Comparison of ENCODE assay signal across 25 cellular contexts in the genomic region with DNA sequence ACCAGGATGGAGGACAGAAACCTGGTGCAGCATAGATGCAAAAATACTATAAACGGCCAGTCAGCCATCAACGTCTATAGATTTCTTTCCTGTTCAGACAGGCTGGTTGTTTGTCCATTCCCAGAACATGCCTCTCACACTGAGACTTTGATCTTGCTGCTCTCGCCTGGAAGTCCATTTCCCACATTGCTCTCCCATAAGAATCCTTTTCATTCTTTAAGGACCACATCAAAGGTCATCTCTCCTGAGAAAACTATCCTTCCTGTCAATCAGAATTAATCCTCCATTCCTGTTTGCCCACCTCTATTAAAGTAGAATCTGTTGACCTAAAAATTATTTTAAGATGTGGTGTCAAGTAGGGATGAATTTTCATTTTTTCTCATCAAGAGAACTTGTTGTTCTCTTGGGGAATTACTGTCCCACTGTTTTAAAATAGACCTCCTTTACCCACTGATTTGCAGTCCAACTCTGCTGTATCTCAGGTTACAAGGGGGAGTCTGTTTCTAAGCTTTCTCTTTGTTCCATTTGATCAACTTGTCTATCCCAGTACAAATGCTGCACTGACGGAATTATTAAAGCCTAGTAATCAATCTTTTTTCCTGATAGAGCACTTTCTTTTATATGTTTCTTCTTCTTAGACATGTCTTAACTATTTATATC.
DNase-seq lines count a peak whose midpoint lies in the region; ATAC-seq, FAIRE-seq and TF ChIP-seq lines count a peak whose summit lies in the region.
"Had no signal": no experiment of that assay in that cellular context is flagged by ENCODE, and none has a peak within 500 bp of the region (broad histone marks: within the 10 kb centered on the region; RNA-seq: fewer than 3 reads in every experiment).

No MANE protein-coding gene starts in this region.

- CTCF ChIA-PET in HepG2 (lab: Yijun Ruan, JAX; ENCODE audit: low intra/inter-chr PET ratio, low total read pairs): no interaction called here

- intact Hi-C loops in HepG2 (cut with micrococcal nuclease; ENCODE audit: unreplicated experiment) (no loop called here), right lobe of liver (cut with DNase I) (no loop called here)

- H3K79me2 ChIP-seq in HepG2 (ENCODE audit: insufficient read depth, low read length) (no peaks in the 10 kb centered on the region), trophoblast cell (ENCODE audit: control insufficient read depth, insufficient read depth, low read length, poor library complexity) (no peaks in the 10 kb centered on the region)

- in situ Hi-C loops in HepG2 (cut with HindIII; ENCODE audit: extremely low pct_ligation_motif_present, low pct_unique_long_range_greater_than_20kb): no loop called here

- H4K12ac ChIP-seq in trophoblast cell (ENCODE audit: low read depth, low read length): no peak overlapping the region

- no peak overlapping the region for H3K18ac ChIP-seq in trophoblast cell (ENCODE audit: low read length)

- no peak overlapping the region for H4K8ac ChIP-seq in trophoblast cell (ENCODE audit: low read depth, low read length)

- no peak overlapping the region for H4K91ac ChIP-seq in trophoblast cell (ENCODE audit: low read depth, low read length)

- H2BK120ac ChIP-seq in trophoblast cell (ENCODE audit: insufficient read depth, low read length, poor library complexity): no peak overlapping the region

- H2BK5ac ChIP-seq in trophoblast cell (ENCODE audit: low read depth, low read length, poor library complexity): no peak overlapping the region

- POLR2A ChIA-PET in HepG2 (lab: Yijun Ruan, JAX): no interaction called here

- TF ChIP-seq EP300 in HepG2 (IDR thresholded peaks at IDR 0.05; ENCODE audit: low read depth in 2 of 2, low read length in 2 of 2): peak in 1 of 2 experiments; percentile 87; a peak in 2 of 4 replicates
- TF ChIP-seq EP300 in HepG2 (CRISPR knock-in tag; IDR thresholded peaks at IDR 0.05; ENCODE audit: borderline replicate concordance): peak; percentile 87

- FAIRE-seq in HepG2 (lab: Jason Lieb, UNC): peak; percentile 83

- peak overlapping the region in 1 of 3 experiments; percentile 14; a peak in 1 of 6 replicates for H3K4me3 ChIP-seq in HepG2 (replicated peaks in 1 of 3; ENCODE audit: insufficient read depth in 1 of 3, low read depth in 2 of 3, low read length in 3 of 3)
- H3K4me3 ChIP-seq in right lobe of liver: no peak overlapping the region
- H3K4me3 ChIP-seq in trophoblast cell (ENCODE audit: low read depth, low read length): no peak overlapping the region
- H3K4me3 ChIP-seq: colonic mucosa, esophagus muscularis mucosa, thyroid gland had no signal

- no peak for TF ChIP-seq RAD21 in HepG2 (CRISPR knock-in tag; IDR thresholded peaks at IDR 0.05)

- H3K9ac ChIP-seq in HepG2 (ENCODE audit: insufficient read depth, low read depth, low read length) (peak overlapping the region; percentile 38; the same call in 1 of the 2 replicates), trophoblast cell (ENCODE audit: low read length) (no peak overlapping the region)
- H3K9ac ChIP-seq: SK-N-SH had no signal

- TF ChIP-seq CTCF in HepG2 (CRISPR knock-in tag; IDR thresholded peaks at IDR 0.05) (no peak), right lobe of liver (IDR thresholded peaks at IDR 0.05) (no peak)

- peak overlapping the region; percentile 40 for H3K4me2 ChIP-seq in HepG2 (ENCODE audit: low read depth, low read length)
- H3K4me2 ChIP-seq in trophoblast cell (ENCODE audit: low read length): no peak overlapping the region
- H3K4me2 ChIP-seq: SK-N-SH had no signal

- no peak overlapping the region for H3K4ac ChIP-seq in trophoblast cell (ENCODE audit: low read depth, low read length)

- H3K27ac ChIP-seq in HepG2 (ENCODE audit: extremely low read length, insufficient read depth, low read length) (peak overlapping the region; percentile 81), right lobe of liver (no peak overlapping the region), trophoblast cell (ENCODE audit: low read depth, low read length) (peak overlapping the region; percentile 22)
- H3K27ac ChIP-seq: colonic mucosa, esophagus muscularis mucosa, RWPE1, thyroid gland had no signal

- BruUV-seq in HepG2 (replicated peaks; lab: Mats Ljungman, UMichigan): TSS peak; percentile 43

- peak; percentile 98 for ATAC-seq in HepG2
- ATAC-seq in right lobe of liver: no peak
- no peak for ATAC-seq in GM18909 (IDR thresholded peaks at IDR 0.05; ENCODE audit: poor library complexity, unreplicated experiment)
- ATAC-seq: activated CD4-positive, alpha-beta T cell treated with anti-CD3 and anti-CD28 coated beads for 36 hours; CD8-positive, alpha-beta T cell; effector memory CD8-positive, alpha-beta T cell had no signal

- H2BK12ac ChIP-seq in trophoblast cell (ENCODE audit: low read length): no peak overlapping the region

- H2AFZ ChIP-seq in HepG2 (ENCODE audit: low read length) (no peak overlapping the region), trophoblast cell (ENCODE audit: insufficient read depth, low read length, poor library complexity) (no peak overlapping the region)

- no peaks in the 10 kb centered on the region for H3K79me1 ChIP-seq in trophoblast cell (ENCODE audit: low read length)

- TF ChIP-seq POLR2A in HepG2 (IDR thresholded peaks at IDR 0.05; ENCODE audit: insufficient read depth in 1 of 2, low read depth in 2 of 2, low read length in 2 of 2) (no peak), right lobe of liver (IDR thresholded peaks at IDR 0.05) (no peak)

- H3K4me1 ChIP-seq in HepG2 (ENCODE audit: insufficient read depth, low read length): peaks cover 38% of the 10 kb centered on the region
- no peaks in the 10 kb centered on the region for H3K4me1 ChIP-seq in right lobe of liver
- peaks cover 0 to 2% of the 10 kb centered on the region in 2 experiments for H3K4me1 ChIP-seq in trophoblast cell (ENCODE audit: control insufficient read depth in 1 of 2, insufficient read depth in 2 of 2, low read length in 2 of 2)
- H3K4me1 ChIP-seq: colonic mucosa, esophagus muscularis mucosa, thyroid gland had no signal

- no peak overlapping the region for H3K23ac ChIP-seq in trophoblast cell (ENCODE audit: low read length)

- H3K36me3 ChIP-seq in HepG2 (replicated peaks in 1 of 2; ENCODE audit: control insufficient read depth in 1 of 2, insufficient read depth in 2 of 2, low read length in 2 of 2) (no peaks in the 10 kb centered on the region), right lobe of liver (peaks cover 0 to 8% (median 2%) of the 10 kb centered on the region in 4 donors), trophoblast cell (ENCODE audit: control insufficient read depth in 1 of 2, insufficient read depth in 2 of 2, low read length in 2 of 2) (peaks cover 2 to 4% of the 10 kb centered on the region in 2 experiments)
- H3K36me3 ChIP-seq: colonic mucosa, thyroid gland had no signal

- H3K9me3 ChIP-seq in HepG2 (ENCODE audit: low read length): no peaks in the 10 kb centered on the region
- no peaks in the 10 kb centered on the region for H3K9me3 ChIP-seq in right lobe of liver
- H3K9me3 ChIP-seq in trophoblast cell (ENCODE audit: insufficient read depth, low read depth, low read length): no peaks in the 10 kb centered on the region
- H3K9me3 ChIP-seq: colonic mucosa, esophagus muscularis mucosa, SK-N-SH, thyroid gland had no signal

- no peak overlapping the region for H2AK5ac ChIP-seq in trophoblast cell (ENCODE audit: low read length)

- H4K20me1 ChIP-seq in HepG2 (ENCODE audit: insufficient read depth, low read length): no peaks in the 10 kb centered on the region

- H3K27me3 ChIP-seq in HepG2 (ENCODE audit: control insufficient read depth in 1 of 2, insufficient read depth in 2 of 2, low read length in 2 of 2) (no peaks in the 10 kb centered on the region; a peak in 1 of 5 replicates), right lobe of liver (no peaks in the 10 kb centered on the region), trophoblast cell (ENCODE audit: insufficient read depth, low read length) (no peaks in the 10 kb centered on the region)
- H3K27me3 ChIP-seq: colonic mucosa, esophagus muscularis mucosa, thyroid gland had no signal

- 10% methylated on average over 4 of the region's 4 CpGs for WGBS in HepG2 (ENCODE audit: low lambda C conversion rate)
- WGBS in right lobe of liver (ENCODE audit: insufficient coverage, low coverage, low lambda C conversion rate, missing lambda C conversion rate): 84% methylated on average over 4 of the region's 4 CpGs
- no CpG with 5 or more reads among the region's 4 CpGs for WGBS in trophoblast cell (ENCODE audit: extremely low coverage, insufficient coverage, insufficient read length)

- DNase-seq in HepG2 (ENCODE audit: low spot score): peak; percentile 96
- no peak for DNase-seq in right lobe of liver
- DNase-seq in left kidney (ENCODE audit: low read depth, low spot score): peak; percentile 70
- DNase-seq in trophoblast cell: peak in 1 of 2 donors; percentile 3
- no peak for DNase-seq in NCI-H345 treated with DMSO at 0.1 percent for 48 hours (lab: John Stamatoyannopoulos, UW; ENCODE audit: unreplicated experiment)
- DNase-seq in SIG-M5 (lab: John Stamatoyannopoulos, UW): no peak
- no peak for DNase-seq in germinal center (ENCODE audit: low spot score)
- DNase-seq: activated CD4-positive, alpha-beta T cell treated with anti-CD3 and anti-CD28 coated beads for 36 hours; activated gamma-delta T cell; CD8-positive, alpha-beta T cell; colonic mucosa; DMS53; effector memory CD8-positive, alpha-beta T cell; GDM1; IMR-90; NCI-H1048; NCI-H187; nucleus accumbens; retina; SK-N-SH; T-helper 2 cell; thyroid gland had no signal

- H3K14ac ChIP-seq in trophoblast cell (ENCODE audit: low read length): no peak overlapping the region

TF ChIP-seq in HepG2, 621 proteins besides CTCF, POLR2A, EP300 and RAD21 (continues in another document):
- no peak for TF ChIP-seq BORCS8-MEF2B (CRISPR knock-in tag; IDR thresholded peaks at IDR 0.05)
- TF ChIP-seq SSRP1 (CRISPR knock-in tag; IDR thresholded peaks at IDR 0.05): no peak
- TF ChIP-seq, protein P1, sequence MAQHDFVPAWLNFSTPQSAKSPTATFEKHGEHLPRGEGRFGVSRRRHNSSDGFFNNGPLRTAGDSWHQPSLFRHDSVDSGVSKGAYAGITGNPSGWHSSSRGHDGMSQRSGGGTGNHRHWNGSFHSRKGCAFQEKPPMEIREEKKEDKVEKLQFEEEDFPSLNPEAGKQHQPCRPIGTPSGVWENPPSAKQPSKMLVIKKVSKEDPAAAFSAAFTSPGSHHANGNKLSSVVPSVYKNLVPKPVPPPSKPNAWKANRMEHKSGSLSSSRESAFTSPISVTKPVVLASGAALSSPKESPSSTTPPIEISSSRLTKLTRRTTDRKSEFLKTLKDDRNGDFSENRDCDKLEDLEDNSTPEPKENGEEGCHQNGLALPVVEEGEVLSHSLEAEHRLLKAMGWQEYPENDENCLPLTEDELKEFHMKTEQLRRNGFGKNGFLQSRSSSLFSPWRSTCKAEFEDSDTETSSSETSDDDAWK (CRISPR knock-in tag; IDR thresholded peaks at IDR 0.05): no peak
- peak; percentile 92 for TF ChIP-seq TEAD3 (CRISPR knock-in tag; optimal IDR thresholded peaks at IDR 0.05; ENCODE audit: borderline replicate concordance)
- peak; percentile 25; the same call in 1 of the 2 replicates for TF ChIP-seq MED1 (CRISPR knock-in tag; IDR thresholded peaks at IDR 0.05)
- no peak for TF ChIP-seq ZNF773 (CRISPR knock-in tag; IDR thresholded peaks at IDR 0.05; ENCODE audit: borderline replicate concordance)
- TF ChIP-seq ZSCAN22 (CRISPR knock-in tag; IDR thresholded peaks at IDR 0.05): no peak
- peak; percentile 19; the same call in 1 of the 2 replicates for TF ChIP-seq SALL1 (CRISPR knock-in tag; IDR thresholded peaks at IDR 0.05)

Comparison
In these comparisons a context has a peak if more than half of its experiments do, and no peak if none do; other contexts are left out.
1. DNase-seq: peak in HepG2 (single experiment) and left kidney (single experiment); none in right lobe of liver (0 of 3), NCI-H345 treated with DMSO at 0.1 percent for 48 hours (single experiment), SIG-M5 (single experiment) and germinal center (single experiment).
2. H3K27ac ChIP-seq: peak in HepG2 (single experiment) and trophoblast cell (single experiment); none in right lobe of liver (0 of 3).